ENCODE assay signal across 11 cellular contexts in the genomic region with DNA sequence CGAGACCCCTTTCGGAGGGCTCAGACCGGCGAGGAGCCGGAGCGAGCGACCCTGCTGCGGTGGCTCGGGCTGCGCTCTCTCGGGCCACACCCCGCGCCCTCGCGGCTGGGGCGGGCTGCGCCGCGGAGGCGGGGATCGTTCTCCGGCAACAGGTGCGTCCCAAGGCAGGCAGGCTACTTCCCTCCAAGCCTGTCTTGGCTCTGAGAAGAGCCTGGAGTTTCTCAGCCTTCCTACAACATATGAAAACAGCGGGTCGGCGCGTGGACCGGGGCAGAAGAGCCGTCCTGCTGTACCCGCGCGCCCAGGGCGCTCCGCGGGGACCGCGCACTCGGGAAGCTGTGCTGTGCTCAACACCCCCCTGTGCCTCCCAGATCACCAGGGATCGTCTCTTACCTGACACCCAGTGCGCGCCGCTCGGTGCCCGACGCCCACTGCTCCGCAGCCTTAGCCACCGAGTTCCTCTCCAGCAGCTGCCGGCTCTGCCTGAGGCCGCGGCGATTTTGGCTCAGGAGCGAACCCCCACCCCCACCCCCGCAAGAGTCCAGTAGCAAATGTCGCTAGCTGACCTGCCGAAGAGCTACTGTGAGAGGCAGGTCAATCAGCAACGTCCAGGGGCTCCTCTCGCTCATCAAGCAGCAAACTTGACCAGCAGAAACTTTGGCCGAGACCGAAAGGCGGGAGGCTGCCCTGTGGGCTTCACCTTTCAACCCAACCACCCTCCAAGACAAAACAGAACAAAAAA. TPM values are rescaled to one million over a fixed set of nuclear protein-coding genes. Genes with fewer than 3 reads are reported as not detected.
DNase-seq lines count a peak whose midpoint lies in the region; ATAC-seq lines count a peak whose summit lies in the region.
"Had no signal": no experiment of that assay in that cellular context is flagged by ENCODE, and none has a peak within 500 bp of the region (broad histone marks: within the 10 kb centered on the region; RNA-seq: fewer than 3 reads in every experiment).

No MANE protein-coding gene starts in this region.

- H3K4me3 Mint-ChIP-seq in activated T-cell treated with anti-CD3 and anti-CD28 coated beads, Interleukin-2, amount 50 U/mL, for 4 hours = peak overlapping the region; percentile 8

- peaks cover 32% of the 10 kb centered on the region for H3K4me1 Mint-ChIP-seq in activated T-cell treated with anti-CD3 and anti-CD28 coated beads, Interleukin-2, amount 50 U/mL, for 4 hours (ENCODE audit: low read depth)

- no peaks in the 10 kb centered on the region for H3K36me3 Mint-ChIP-seq in activated T-cell treated with anti-CD3 and anti-CD28 coated beads, Interleukin-2, amount 50 U/mL, for 4 hours (ENCODE audit: insufficient read depth)

- peak; percentile 39 to 55 for ATAC-seq in activated T-cell treated with anti-CD3 and anti-CD28 coated beads, Interleukin-2, amount 50 U/mL, for 4 hours

- H3K27me3 Mint-ChIP-seq in activated T-cell treated with anti-CD3 and anti-CD28 coated beads, Interleukin-2, amount 50 U/mL, for 4 hours (ENCODE audit: low read depth) = peaks cover 75% of the 10 kb centered on the region

- DNase-seq in activated CD4-positive, alpha-beta T cell treated with anti-CD3 and anti-CD28 coated beads for 48 hours = peak; percentile 24
- DNase-seq in activated CD4-positive, alpha-beta T cell treated with anti-CD3 and anti-CD28 coated beads for 1 hour = no peak
- DNase-seq in activated T-cell treated with anti-CD3 and anti-CD28 coated beads, Interleukin-2, amount 50 U/mL, for 4 hours = no peak
- DNase-seq in iPS-NIHi11 (ENCODE audit: low spot score) = peak; percentile 66
- peak; percentile 39 for DNase-seq in stimulated activated CD8-positive, alpha-beta memory T cell treated with anti-CD3 and anti-CD28 coated beads, Interleukin-4, amount 100 ng/mL, for 48 hours
- no peak for DNase-seq in NCI-H2196 (lab: John Stamatoyannopoulos, UW; ENCODE audit: unreplicated experiment)
- DNase-seq in SIG-M5 (lab: John Stamatoyannopoulos, UW) = no peak
- no peak for DNase-seq in activated CD4-positive, CD25-positive, alpha-beta regulatory T cell (lab: John Stamatoyannopoulos, UW)
- DNase-seq: BE2C, KG1 had no signal

- no peaks in the 10 kb centered on the region for H3K9me3 Mint-ChIP-seq in activated T-cell treated with anti-CD3 and anti-CD28 coated beads, Interleukin-2, amount 50 U/mL, for 4 hours

RNA-seq across cellular contexts. Expression of a gene that starts 3.7 kb away (rescaled TPM):
- not detected for total RNA-seq in activated T-cell treated with anti-CD3 and anti-CD28 coated beads, Interleukin-2, amount 50 U/mL, for 4 hours
- total RNA-seq: mononuclear cell had no signal

Comparison
In these comparisons a context has a peak if more than half of its experiments do, and no peak if none do; other contexts are left out.
1. DNase-seq: peak in activated CD4-positive, alpha-beta T cell treated with anti-CD3 and anti-CD28 coated beads for 48 hours (single experiment), iPS-NIHi11 (single experiment) and stimulated activated CD8-positive, alpha-beta memory T cell treated with anti-CD3 and anti-CD28 coated beads, Interleukin-4, amount 100 ng/mL, for 48 hours (single experiment); none in activated CD4-positive, alpha-beta T cell treated with anti-CD3 and anti-CD28 coated beads for 1 hour (single experiment), activated T-cell treated with anti-CD3 and anti-CD28 coated beads, Interleukin-2, amount 50 U/mL, for 4 hours (single experiment), NCI-H2196 (single experiment), SIG-M5 (single experiment) and activated CD4-positive, CD25-positive, alpha-beta regulatory T cell (0 of 4).